1 cellular context compared by ENCODE assay signal in genomic region chr10:132296671-132297443, GRCh38.
TF ChIP-seq lines count a peak whose summit lies in the region.

No MANE protein-coding gene starts in this region.

TF ChIP-seq in SK-N-SH, 30 proteins besides CTCF, POLR2A, EP300 and RAD21 (continued from another document):
- no peak for TF ChIP-seq TAF1 (IDR thresholded peaks at IDR 0.05; ENCODE audit: borderline replicate concordance, low read depth, low read length)
